In genomic region chr9:91036826-91037510, GRCh38 we compare ENCODE assay signal across 8 cellular contexts.
DNase-seq lines count a peak whose midpoint lies in the region; ATAC-seq and TF ChIP-seq lines count a peak whose summit lies in the region.

No MANE protein-coding gene starts in this region.

- TF ChIP-seq CTCF in AG09309 (IDR thresholded peaks at IDR 0.05; ENCODE audit: control insufficient read depth, insufficient read depth, low read depth, low read length, missing control alignments) (peak; percentile 82), lower lobe of right lung (IDR thresholded peaks at IDR 0.05) (peak; percentile 77)

- H3K4me3 ChIP-seq in AG09309 (ENCODE audit: control insufficient read depth, low read depth, low read length) (no peak overlapping the region), H7 (ENCODE audit: insufficient read depth, low read depth, low read length) (no peak overlapping the region), lower lobe of right lung (no peak overlapping the region)

- H3K36me3 ChIP-seq in H7 (replicated peaks; ENCODE audit: control insufficient read depth, insufficient read depth, low read length) (no peaks in the 10 kb centered on the region), lower lobe of right lung (no peaks in the 10 kb centered on the region)

- DNase-seq in AG09309 (ENCODE audit: low read depth): peak; percentile 75
- peak; percentile 86 for DNase-seq in H7
- DNase-seq in NCI-H460 (ENCODE audit: extremely low read depth, low read depth): peak; percentile 83
- peak; percentile 34 to 63 for DNase-seq in activated CD4-positive, alpha-beta T cell treated with anti-CD3 and anti-CD28 coated beads, Interleukin-2, amount 50 U/mL, for 24 hours (ENCODE audit: low read depth in 1 of 2, low spot score in 1 of 2)
- DNase-seq in dermis microvascular lymphatic vessel endothelial cell (ENCODE audit: low read depth in 2 of 2): peak; percentile 95 to 98
- DNase-seq in lower lobe of right lung: peak; percentile 84
- peak; percentile 41 to 47 for DNase-seq in stimulated activated CD4-positive, alpha-beta T cell treated with anti-CD3 and anti-CD28 coated beads, Interleukin-4, amount 100 ng/mL, for 4 hours

- H3K27ac ChIP-seq in lower lobe of right lung: peak overlapping the region; percentile 51

- intact Hi-C loops in lower lobe of right lung (cut with DNase I): no loop called here

- H3K27me3 ChIP-seq in H7 (ENCODE audit: control insufficient read depth, insufficient read depth, low read length): no peaks in the 10 kb centered on the region
- no peaks in the 10 kb centered on the region for H3K27me3 ChIP-seq in lower lobe of right lung (ENCODE audit: low read depth)

- H3K4me1 ChIP-seq in lower lobe of right lung: peaks cover 23% of the 10 kb centered on the region

- no peaks in the 10 kb centered on the region for H3K9me3 ChIP-seq in lower lobe of right lung

- ATAC-seq in lower lobe of right lung (peak; percentile 96 to 98), GM18502 (IDR thresholded peaks at IDR 0.05; ENCODE audit: poor library complexity, unreplicated experiment) (no peak)

Comparison
In these comparisons a context has a peak if more than half of its experiments do, and no peak if none do; other contexts are left out.
1. DNase-seq: peak in every context shown above with its lines; median percentile 96 in dermis microvascular lymphatic vessel endothelial cell; 86 in H7; 84 in lower lobe of right lung; 83 in NCI-H460; 75 in AG09309; 48 in activated CD4-positive, alpha-beta T cell treated with anti-CD3 and anti-CD28 coated beads, Interleukin-2, amount 50 U/mL, for 24 hours; 44 in stimulated activated CD4-positive, alpha-beta T cell treated with anti-CD3 and anti-CD28 coated beads, Interleukin-4, amount 100 ng/mL, for 4 hours.